In the genomic region with DNA sequence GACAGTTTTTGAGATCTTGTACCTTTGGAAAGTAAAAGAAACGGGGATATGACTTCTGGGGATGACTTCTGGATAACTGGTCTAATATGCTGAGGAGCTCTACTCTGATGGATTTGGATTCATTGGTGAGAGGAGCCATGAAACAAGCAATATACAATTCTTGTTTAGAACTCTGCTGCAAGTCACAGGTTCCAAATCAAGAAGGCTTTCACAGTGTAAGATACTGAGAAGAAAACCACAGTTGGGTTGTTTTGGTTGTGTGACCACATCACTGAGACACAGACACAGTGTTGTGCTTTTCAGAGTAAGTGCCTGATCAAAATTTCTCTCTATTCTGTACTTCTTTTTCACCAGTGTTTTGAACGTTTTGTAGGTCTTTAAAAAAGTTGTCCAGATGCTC, we compare ENCODE assay signal across 12 cellular contexts. TPM values are rescaled to one million over a fixed set of nuclear protein-coding genes. Genes with fewer than 3 reads are reported as not detected.
DNase-seq lines count a peak whose midpoint lies in the region; ATAC-seq and TF ChIP-seq lines count a peak whose summit lies in the region.
"Had no signal": no experiment of that assay in that cellular context is flagged by ENCODE, and none has a peak within 500 bp of the region (broad histone marks: within the 10 kb centered on the region; RNA-seq: fewer than 3 reads in every experiment).

No MANE protein-coding gene starts in this region.

- no peak for TF ChIP-seq CTCF in natural killer cell (IDR thresholded peaks at IDR 0.05)

- peaks cover 7% of the 10 kb centered on the region for H3K36me3 Mint-ChIP-seq in T-helper 2 cell treated with Interferon-gamma antibody and Interleukin-4, amounts not matched to agents 5 μg/mL and 100 μg/mL, for 36 hours (ENCODE audit: low read depth)
- no peaks in the 10 kb centered on the region for H3K36me3 Mint-ChIP-seq in natural killer cell

- no peaks in the 10 kb centered on the region for H3K9me3 Mint-ChIP-seq in T-helper 2 cell treated with Interferon-gamma antibody and Interleukin-4, amounts not matched to agents 5 μg/mL and 100 μg/mL, for 36 hours
- no peaks in the 10 kb centered on the region for H3K9me3 Mint-ChIP-seq in natural killer cell

- ATAC-seq in GM18517 (IDR thresholded peaks at IDR 0.05; ENCODE audit: unreplicated experiment) = peak; percentile 30
- peak; percentile 45 for ATAC-seq in HG02852 (IDR thresholded peaks at IDR 0.05; ENCODE audit: unreplicated experiment)
- ATAC-seq in natural killer cell = peak; percentile 68 to 86 (median 75)
- ATAC-seq in HG03025 (IDR thresholded peaks at IDR 0.05; ENCODE audit: low FRiP score, unreplicated experiment) = no peak
- ATAC-seq: HepG2 had no signal

- H3K4me1 Mint-ChIP-seq in T-helper 2 cell treated with Interferon-gamma antibody and Interleukin-4, amounts not matched to agents 5 μg/mL and 100 μg/mL, for 36 hours (ENCODE audit: low read depth) = peaks cover 40% of the 10 kb centered on the region
- H3K4me1 Mint-ChIP-seq in natural killer cell = peaks cover 45 to 52% of the 10 kb centered on the region in 2 donors

- peak; percentile 53 for DNase-seq in T-helper 2 cell treated with Interferon-gamma antibody and Interleukin-4, amounts not matched to agents 5 μg/mL and 100 μg/mL, for 36 hours (ENCODE audit: low spot score)
- no peak for DNase-seq in natural killer cell
- DNase-seq in glomerular visceral epithelial cell (ENCODE audit: extremely low spot score) = no peak
- no peak for DNase-seq in NK-92 treated with Interleukin-12 subunit alpha and Interleukin-12 subunit beta, amount 100 ng/mL, for 24 hours (lab: John Stamatoyannopoulos, UW)
- DNase-seq: NCI-H446 treated with DMSO at 0.1 percent for 48 hours; stimulated activated CD4-positive, alpha-beta T cell treated with anti-CD3 and anti-CD28 coated beads, Interleukin-4, amount 100 ng/mL, for 4 hours; T1000 had no signal

- peak overlapping the region; percentile 66 for H3K4me3 Mint-ChIP-seq in T-helper 2 cell treated with Interferon-gamma antibody and Interleukin-4, amounts not matched to agents 5 μg/mL and 100 μg/mL, for 36 hours
- peak overlapping the region; percentile 92 for H3K4me3 Mint-ChIP-seq in natural killer cell

- peak overlapping the region; percentile 98 for H3K27ac Mint-ChIP-seq in T-helper 2 cell treated with Interferon-gamma antibody and Interleukin-4, amounts not matched to agents 5 μg/mL and 100 μg/mL, for 36 hours
- peak overlapping the region; percentile 98 to 100 for H3K27ac Mint-ChIP-seq in natural killer cell

- no peaks in the 10 kb centered on the region for H3K27me3 Mint-ChIP-seq in T-helper 2 cell treated with Interferon-gamma antibody and Interleukin-4, amounts not matched to agents 5 μg/mL and 100 μg/mL, for 36 hours (ENCODE audit: low read depth)
- no peaks in the 10 kb centered on the region for H3K27me3 Mint-ChIP-seq in natural killer cell (ENCODE audit: low read depth in 2 of 2)

- intact Hi-C loops in natural killer cell (cut with micrococcal nuclease) = loop anchor here (1.0 kb wide), 3 partner anchors 10 to 25 kb away; no protein-coding TSS in a partner anchor

RNA-seq across cellular contexts. Expression of a gene that starts 13.1 kb away (rescaled TPM):
- 100 to 1,000 TPM; 463 to 946 (median 562) TPM for total RNA-seq in natural killer cell
- total RNA-seq: GM23248 had no signal

RNA-seq across cellular contexts. Expression of a gene that starts 13.2 kb away (rescaled TPM):
- 1 to 10 TPM; 7.8 to 8.6 (median 8.5) TPM for total RNA-seq in natural killer cell
- total RNA-seq: HepG2 had no signal

RNA-seq across cellular contexts. Expression of a gene that starts 44.9 kb away (rescaled TPM):
- under 1 TPM in 1 of 3 donors, not detected in 2; 0.45 TPM for total RNA-seq in natural killer cell
- total RNA-seq: GM23248, HepG2 had no signal
